Comparison of ENCODE assay signal across 35 cellular contexts in the genomic region with DNA sequence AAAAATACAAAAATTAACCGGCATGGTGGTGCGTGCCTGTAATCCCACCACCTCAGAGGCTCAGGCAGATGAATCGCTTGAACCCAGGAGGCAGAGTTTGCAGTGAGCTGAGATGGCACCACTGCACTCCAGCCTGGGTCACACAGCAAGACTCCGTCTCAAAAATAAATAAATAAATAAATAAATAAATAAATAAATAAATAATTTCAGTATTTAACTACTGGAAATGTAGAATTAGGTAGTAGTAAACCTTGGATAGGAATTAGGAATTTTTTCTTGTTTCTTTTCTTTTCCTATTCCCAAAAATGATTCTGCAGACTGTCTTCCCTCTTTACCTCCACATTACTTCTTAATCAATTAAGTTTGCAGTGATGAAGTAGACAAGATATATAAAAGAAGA.
"Had no signal": no experiment of that assay in that cellular context is flagged by ENCODE, and none has a peak within 500 bp of the region (broad histone marks: within the 10 kb centered on the region; RNA-seq: fewer than 3 reads in every experiment).

No MANE protein-coding gene starts in this region.

- DNase-seq: Kasumi-1, MG63, MM.1S, MV-4-11, NCI-H1048, NCI-H1092, NCI-H1092 treated with DMSO at 0.1 percent for 48 hours, NCI-H1105, NCI-H1105 treated with DMSO at 0.1 percent for 48 hours, NCI-H1417, NCI-H1417 treated with DMSO at 0.1 percent for 48 hours, NCI-H1436, NCI-H1436 treated with DMSO at 0.1 percent for 48 hours, NCI-H146, NCI-H1694, NCI-H1694 treated with DMSO at 0.1 percent for 48 hours, NCI-H187, NCI-H187 treated with DMSO at 0.1 percent for 48 hours, NCI-H1930, NCI-H2029, NCI-H2029 treated with DMSO at 0.1 percent for 48 hours, NCI-H2081, NCI-H2081 treated with DMSO at 0.1 percent for 48 hours, NCI-H2107, NCI-H2171, NCI-H2171 treated with DMSO at 0.1 percent for 48 hours, NCI-H2227 treated with DMSO at 0.1 percent for 48 hours, NCI-H226, NCI-H345, NCI-H446, NCI-H446 treated with DMSO at 0.1 percent for 48 hours, NCI-H510A, NCI-H510A treated with DMSO at 0.1 percent for 48 hours, NCI-H524, NCI-H524 treated with DMSO at 0.1 percent for 48 hours had no signal

- H3K9me3 ChIP-seq: MG63 had no signal

- H3K36me3 ChIP-seq: MG63 had no signal

- H3K27me3 ChIP-seq: MG63 had no signal

- H3K4me3 ChIP-seq: MG63 had no signal
